In the genomic region with DNA sequence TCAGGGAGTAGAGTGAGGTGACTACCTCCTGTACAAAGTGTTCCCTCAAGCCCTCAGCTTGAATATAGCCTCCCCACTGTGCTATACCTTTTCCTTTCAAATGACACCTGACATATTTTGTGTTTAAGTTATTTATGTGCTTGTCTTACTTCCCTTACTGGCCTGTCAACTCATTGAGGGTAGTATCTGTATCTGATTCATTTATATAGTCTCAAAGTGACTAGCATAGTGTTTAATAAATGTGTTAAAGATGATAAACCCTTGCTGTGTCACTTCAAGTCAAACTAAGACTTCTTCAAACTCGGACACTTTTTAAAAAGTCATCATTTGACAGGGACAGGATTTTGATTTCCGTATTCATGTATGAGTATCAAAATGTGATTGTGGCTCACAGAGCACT, we compare ENCODE assay signal across 1 cellular context.
TF ChIP-seq lines count a peak whose summit lies in the region.

No MANE protein-coding gene starts in this region.

TF ChIP-seq in K562, 482 proteins besides CTCF, POLR2A, EP300 and RAD21:
- TF ChIP-seq DDX20 (tag; IDR thresholded peaks at IDR 0.05; ENCODE audit: low read depth) (no peak), MEIS2 (IDR thresholded peaks at IDR 0.05; ENCODE audit: partially characterized antibody) (peak; percentile 22), FOXP1 (CRISPR knock-in tag; IDR thresholded peaks at IDR 0.05) (no peak)
